ENCODE assay signal across 8 cellular contexts in genomic region chr1:8985915-8986813, GRCh38. TPM values are rescaled to one million over a fixed set of nuclear protein-coding genes. Genes with fewer than 3 reads are reported as not detected.
DNase-seq lines count a peak whose midpoint lies in the region; ATAC-seq, FAIRE-seq and TF ChIP-seq lines count a peak whose summit lies in the region.

No MANE protein-coding gene starts in this region.

- intact Hi-C loops in Calu3 (cut with micrococcal nuclease; ENCODE audit: unreplicated experiment): no loop called here

- H3K27me3 Mint-ChIP-seq in Calu3 (ENCODE audit: unreplicated experiment) (no peaks in the 10 kb centered on the region), neural progenitor cell (ENCODE audit: insufficient read depth, low read depth) (peaks cover 8% of the 10 kb centered on the region)

- BruUV-seq in Calu3 (replicated peaks; lab: Mats Ljungman, UMichigan): no TSS peak

- CTCF ChIA-PET in Calu3 (lab: Charles Lee): interaction anchor here (1.0 to 2.2 kb wide), 3 partner anchors 19 to 44 kb away, joined by 3 to 10 read pairs (median 7); no protein-coding TSS in a partner anchor

- H3K4me3 Mint-ChIP-seq in Calu3 (ENCODE audit: low read depth, unreplicated experiment): no peak overlapping the region
- H3K4me3 Mint-ChIP-seq in neural progenitor cell: no peak overlapping the region

- H3K36me3 ChIP-seq in NT2/D1 (ENCODE audit: insufficient read depth, insufficient read length, low read length): no peaks in the 10 kb centered on the region
- no peaks in the 10 kb centered on the region for H3K36me3 ChIP-seq in neural progenitor cell

- H3K27ac ChIP-seq in neural progenitor cell: no peak overlapping the region

- FAIRE-seq in GM12891 (lab: Jason Lieb, UNC): no peak

- H3K27me3 ChIP-seq in NT2/D1 (ENCODE audit: insufficient read depth, insufficient read length) (no peaks in the 10 kb centered on the region), neural progenitor cell (no peaks in the 10 kb centered on the region)

- TF ChIP-seq CTCF in Calu3 (IDR thresholded peaks at IDR 0.05; ENCODE audit: unreplicated experiment) (no peak), epithelial cell of esophagus (IDR thresholded peaks at IDR 0.05; ENCODE audit: insufficient read depth, low read depth, low read length, missing control alignments) (no peak), neural progenitor cell (IDR thresholded peaks at IDR 0.05) (no peak)

- ATAC-seq in GM18867 (IDR thresholded peaks at IDR 0.05; ENCODE audit: unreplicated experiment): no peak

- peak overlapping the region; percentile 4 for H3K9ac ChIP-seq in NT2/D1 (ENCODE audit: insufficient read length, low read depth)
- H3K9ac ChIP-seq in neural progenitor cell: no peak overlapping the region

- H3F3A ChIP-seq in neural progenitor cell (ENCODE audit: low read depth): no peaks in the 10 kb centered on the region

- H3K9me3 Mint-ChIP-seq in Calu3 (ENCODE audit: low read depth, unreplicated experiment): no peaks in the 10 kb centered on the region
- no peaks in the 10 kb centered on the region for H3K9me3 Mint-ChIP-seq in neural progenitor cell

- H3K27ac Mint-ChIP-seq in Calu3 (ENCODE audit: unreplicated experiment) (no peak overlapping the region), neural progenitor cell (peak overlapping the region; percentile 96)

- H3K4me1 ChIP-seq in NT2/D1 (ENCODE audit: insufficient read depth, insufficient read length) (peaks cover 2% of the 10 kb centered on the region), neural progenitor cell (peaks cover 4% of the 10 kb centered on the region)

- H3K4me1 Mint-ChIP-seq in Calu3 (ENCODE audit: low read depth, unreplicated experiment) (no peaks in the 10 kb centered on the region), neural progenitor cell (peaks cover 12% of the 10 kb centered on the region)

- H3K9me3 ChIP-seq in NT2/D1 (ENCODE audit: insufficient read depth, low read length) (no peaks in the 10 kb centered on the region), neural progenitor cell (ENCODE audit: low read depth) (no peaks in the 10 kb centered on the region)

- no peak overlapping the region for H3K4me2 ChIP-seq in neural progenitor cell

- no peaks in the 10 kb centered on the region for H4K20me1 ChIP-seq in neural progenitor cell (ENCODE audit: low read depth)

- DNase-seq in Calu3 (peak; percentile 63), NT2/D1 (ENCODE audit: low read depth, low spot score) (no peak), epithelial cell of esophagus (ENCODE audit: low read depth) (peak; percentile 97), neural progenitor cell (ENCODE audit: low spot score) (no peak), MV-4-11 (lab: John Stamatoyannopoulos, UW) (no peak), NOMO-1 treated with DMSO at 0.1 percent for 48 hours (lab: John Stamatoyannopoulos, UW; ENCODE audit: unreplicated experiment) (no peak), GM12891 (ENCODE audit: insufficient read length, low spot score) (no peak)

- no peak for TF ChIP-seq POLR2A in GM12891 (IDR thresholded peaks at IDR 0.05; ENCODE audit: low read depth, low read length)

- H3K4me3 ChIP-seq in NT2/D1 (ENCODE audit: insufficient read length, low read depth): no peak overlapping the region
- H3K4me3 ChIP-seq in epithelial cell of esophagus (ENCODE audit: low read length): no peak overlapping the region
- no peak overlapping the region for H3K4me3 ChIP-seq in neural progenitor cell

- H3K79me2 ChIP-seq in neural progenitor cell (ENCODE audit: low read depth): no peaks in the 10 kb centered on the region

- H3K36me3 Mint-ChIP-seq in Calu3 (ENCODE audit: insufficient read depth, unreplicated experiment) (peaks cover 3% of the 10 kb centered on the region), neural progenitor cell (no peaks in the 10 kb centered on the region)

- no peak overlapping the region for H2AFZ ChIP-seq in neural progenitor cell (replicated peaks)

TF ChIP-seq in GM12891, 5 proteins besides CTCF, POLR2A, EP300 and RAD21:
- no peak for TF ChIP-seq POLR2AphosphoS5 (IDR thresholded peaks at IDR 0.05; ENCODE audit: low read depth, low read length)
- no peak for TF ChIP-seq PAX5 (IDR thresholded peaks at IDR 0.05; ENCODE audit: insufficient read depth, low read length, severe bottlenecking)
- TF ChIP-seq POU2F2 (IDR thresholded peaks at IDR 0.05; ENCODE audit: low read depth, low read length): no peak
- TF ChIP-seq TAF1 (IDR thresholded peaks at IDR 0.05; ENCODE audit: low read depth, low read length): no peak
- no peak for TF ChIP-seq SPI1 (IDR thresholded peaks at IDR 0.05; ENCODE audit: low read depth, low read length)
TF ChIP-seq in GM12891: peak in this region for 0.

RNA-seq across cellular contexts. Expression of gene SLC2A7, which starts 40.1 kb away (rescaled TPM):
- not detected in 2 replicates for total RNA-seq in Calu3 (2022)
- not detected in 2 replicates for total RNA-seq in neural progenitor cell (ENCODE audit: low replicate concordance)
- polyA plus RNA-seq in GM12891 (2012; ENCODE audit: low read depth, missing spikeins): not detected

RNA-seq across cellular contexts. Expression of gene CA6, which starts 40.5 kb away (rescaled TPM):
- not detected in 2 replicates for total RNA-seq in Calu3 (2022)
- not detected in 2 replicates for total RNA-seq in neural progenitor cell (ENCODE audit: low replicate concordance)
- not detected for polyA plus RNA-seq in GM12891 (2012; ENCODE audit: low read depth, missing spikeins)

Comparison
In these comparisons a context has a peak if more than half of its experiments do, and no peak if none do; other contexts are left out.
1. DNase-seq: peak in Calu3 (single experiment) and epithelial cell of esophagus (single experiment); none in NT2/D1 (single experiment), neural progenitor cell (single experiment), MV-4-11 (single experiment), NOMO-1 treated with DMSO at 0.1 percent for 48 hours (single experiment) and GM12891 (single experiment).